19 cellular contexts compared by ENCODE assay signal in genomic region chr17:231966-232807, GRCh38. TPM values are rescaled to one million over a fixed set of nuclear protein-coding genes. Genes with fewer than 3 reads are reported as not detected.
A peak's percentile ranks its signal among the peaks of the same experiment; 100 is the strongest.
DNase-seq lines count a peak whose midpoint lies in the region; ATAC-seq and TF ChIP-seq lines count a peak whose summit lies in the region.
"Had no signal": no experiment of that assay in that cellular context is flagged by ENCODE, and none has a peak within 500 bp of the region (broad histone marks: within the 10 kb centered on the region; RNA-seq: fewer than 3 reads in every experiment).

No MANE protein-coding gene starts in this region.

- intact Hi-C loops in Right ventricle myocardium inferior (cut with DNase I) (loop anchor here (5.0 kb wide), 1 partner anchor 50 kb away; the partner anchor contains the start of gene DOC2B), Right ventricle myocardium superior (cut with DNase I) (no loop called here), heart right ventricle (cut with DNase I) (no loop called here), upper lobe of right lung (cut with DNase I) (no loop called here)

- peak overlapping the region; percentile 9 for H2BK120ac ChIP-seq in neuronal stem cell (ENCODE audit: low read depth, low read length)

- no peaks in the 10 kb centered on the region for H3K79me1 ChIP-seq in neuronal stem cell (ENCODE audit: low read depth, low read length)

- no peak overlapping the region for H4K8ac ChIP-seq in neuronal stem cell (ENCODE audit: low read depth, low read length)

- no peak overlapping the region for H3K9ac ChIP-seq in neuronal stem cell (ENCODE audit: low read depth, low read length, poor library complexity)

- TF ChIP-seq CTCF in heart right ventricle (IDR thresholded peaks at IDR 0.05) (no peak), upper lobe of right lung (IDR thresholded peaks at IDR 0.05) (no peak)

- no peak overlapping the region for H2BK12ac ChIP-seq in neuronal stem cell (ENCODE audit: low read length)

- peak overlapping the region; percentile 19 for H3K18ac ChIP-seq in neuronal stem cell (ENCODE audit: low read length)

- DNase-seq in Right ventricle myocardium inferior (ENCODE audit: missing footprints) (peak; percentile 16), Right ventricle myocardium superior (no peak), heart right ventricle (peak in 1 of 2 donors; percentile 3), neuronal stem cell (ENCODE audit: low spot score) (no peak), upper lobe of right lung (peak; percentile 55), NCI-H1105 (lab: John Stamatoyannopoulos, UW) (no peak)
- DNase-seq: activated B cell treated with CpG ODN at 0.5 μM for 24 hours; activated CD8-positive, alpha-beta memory T cell treated with anti-CD3 and anti-CD28 coated beads for 24 hours; activated effector memory CD4-positive, alpha-beta T cell treated with Interleukin-2 at 50 U/mL for 16 hours; cortex of kidney; mesendoderm; NCI-H1930; NCI-H526 treated with DMSO at 0.1 percent for 48 hours; T-cell had no signal

- H3K4me3 ChIP-seq in heart right ventricle (no peak overlapping the region), neuronal stem cell (ENCODE audit: low read length in 2 of 2) (no peak overlapping the region), upper lobe of right lung (no peak overlapping the region)

- H2BK15ac ChIP-seq in neuronal stem cell (ENCODE audit: low read length): no peak overlapping the region

- H3K14ac ChIP-seq in neuronal stem cell (ENCODE audit: low read length): no peak overlapping the region

- no peak overlapping the region for H4K91ac ChIP-seq in neuronal stem cell (ENCODE audit: low read depth, low read length, poor library complexity)

- H2AK5ac ChIP-seq in neuronal stem cell (ENCODE audit: low read depth, low read length): peak overlapping the region; percentile 43

- ATAC-seq in Right ventricle myocardium inferior: no peak
- ATAC-seq in Right ventricle myocardium superior (ENCODE audit: poor library complexity): no peak
- ATAC-seq in heart right ventricle: peak in 2 of 8 donors; percentile 45
- ATAC-seq in upper lobe of right lung: no peak
- ATAC-seq in HG03378 (IDR thresholded peaks at IDR 0.05; ENCODE audit: unreplicated experiment): no peak
- ATAC-seq in GM19455 (IDR thresholded peaks at IDR 0.05; ENCODE audit: unreplicated experiment): no peak
- ATAC-seq: Panc1; stimulated activated effector memory CD8-positive, alpha-beta T cell treated with anti-CD3 and anti-CD28 coated beads, Interleukin-12 subunit alpha, Interleukin-12 subunit beta, amount 100 ng/mL, for 72 hours; T-cell had no signal

- H2BK5ac ChIP-seq in neuronal stem cell (ENCODE audit: low read length): peak overlapping the region; percentile 39

- H3K4me1 ChIP-seq in heart right ventricle (peaks cover 0 to 51% (median 22%) of the 10 kb centered on the region in 9 donors), neuronal stem cell (ENCODE audit: control insufficient read depth in 2 of 2, insufficient read depth in 1 of 2, low read depth in 1 of 2, low read length in 2 of 2) (peaks cover 10 to 11% of the 10 kb centered on the region in 2 donors), upper lobe of right lung (no peaks in the 10 kb centered on the region)

- peak overlapping the region in 8 of 10 donors; percentile 16 to 83 (median 53) for H3K27ac ChIP-seq in heart right ventricle
- no peak overlapping the region for H3K27ac ChIP-seq in neuronal stem cell (replicated peaks; ENCODE audit: low read length)
- H3K27ac ChIP-seq in upper lobe of right lung: peak overlapping the region; percentile 24

- H3K4ac ChIP-seq in neuronal stem cell (ENCODE audit: low read length): no peak overlapping the region

- H3K4me2 ChIP-seq in neuronal stem cell (ENCODE audit: insufficient read depth, low read length, poor library complexity, severe bottlenecking): no peak overlapping the region

- H3K27me3 ChIP-seq in heart right ventricle: no peaks in the 10 kb centered on the region
- H3K27me3 ChIP-seq in neuronal stem cell (ENCODE audit: control insufficient read depth in 3 of 3, insufficient read depth in 3 of 3, low read depth in 1 of 3, low read length in 3 of 3): peaks cover 0 to 4% (median 0%) of the 10 kb centered on the region in 3 experiments
- no peaks in the 10 kb centered on the region for H3K27me3 ChIP-seq in upper lobe of right lung

- H3K9me3 ChIP-seq in heart right ventricle (no peaks in the 10 kb centered on the region), neuronal stem cell (replicated peaks in 1 of 2; ENCODE audit: control insufficient read depth in 2 of 2, insufficient read depth in 1 of 2, low read depth in 1 of 2, low read length in 2 of 2) (no peaks in the 10 kb centered on the region), upper lobe of right lung (no peaks in the 10 kb centered on the region)

- no peaks in the 10 kb centered on the region for H3K36me3 ChIP-seq in heart right ventricle
- no peaks in the 10 kb centered on the region for H3K36me3 ChIP-seq in neuronal stem cell (replicated peaks in 1 of 2; ENCODE audit: control insufficient read depth in 2 of 2, insufficient read depth in 2 of 2, low read length in 2 of 2)
- H3K36me3 ChIP-seq in upper lobe of right lung: no peaks in the 10 kb centered on the region

- WGBS in heart right ventricle, 2 donors: 68% methylated on average over 24 of the region's 24 CpGs
- no CpG with 5 or more reads among the region's 24 CpGs for WGBS in neuronal stem cell (ENCODE audit: extremely low coverage in 2 of 2, insufficient read length in 2 of 2, insufficient replicate concordance in 1 of 2), 2 donors

- no peak overlapping the region for H3K23ac ChIP-seq in neuronal stem cell (ENCODE audit: low read depth, low read length, poor library complexity)

- H2AFZ ChIP-seq in neuronal stem cell (ENCODE audit: low read length): no peak overlapping the region

RNA-seq across cellular contexts. Expression of gene DOC2B, which starts 50.7 kb away (rescaled TPM):
- 4.5 TPM for total RNA-seq in Right ventricle myocardium inferior
- total RNA-seq in Right ventricle myocardium superior: 3.4 TPM
- total RNA-seq in heart right ventricle: 10 to 100 TPM in 1 of 10 donors, 1 to 10 TPM in 9; 2.6 to 13.0 (median 4.6) TPM
- 1 to 10 TPM; 2.5 to 4.9 TPM for polyA plus RNA-seq in heart right ventricle
- 5.0 TPM for polyA plus RNA-seq in neuronal stem cell (2013, experiment 1 of 2)
- polyA plus RNA-seq in neuronal stem cell (2013, experiment 2 of 2): 4.9 TPM
- total RNA-seq in upper lobe of right lung: 13.7 TPM
- total RNA-seq: activated B cell treated with CpG ODN at 0.5 μM for 24 hours, osteoblast had no signal

Comparison
In these comparisons a context has a peak if more than half of its experiments do, and no peak if none do; other contexts are left out.
1. DNase-seq: peak in Right ventricle myocardium inferior (single experiment) and upper lobe of right lung (single experiment); none in Right ventricle myocardium superior (single experiment), neuronal stem cell (single experiment) and NCI-H1105 (single experiment).